8 cellular contexts compared by ENCODE assay signal in genomic region chr3:4350789-4351163, GRCh38. TPM values are rescaled to one million over a fixed set of nuclear protein-coding genes. Genes with fewer than 3 reads are reported as not detected.
DNase-seq lines count a peak whose midpoint lies in the region; ATAC-seq and TF ChIP-seq lines count a peak whose summit lies in the region.

No MANE protein-coding gene starts in this region.

- no peak overlapping the region for H3K9ac ChIP-seq in mesendoderm (ENCODE audit: low read length)

- H3K18ac ChIP-seq in mesendoderm (ENCODE audit: low read length): no peak overlapping the region

- H3K4me3 Mint-ChIP-seq in stimulated activated naive B cell treated with anti-CD40 and anti-IgM and Interleukin-4, amounts not matched to agents 10 μg/mL and 1 μg/mL and 100 μg/mL, for 72 hours: peak overlapping the region; percentile 58 to 63

- no peak overlapping the region for H2BK120ac ChIP-seq in mesendoderm (ENCODE audit: low read depth, low read length)

- no peaks in the 10 kb centered on the region for H3K79me1 ChIP-seq in mesendoderm (ENCODE audit: low read length)

- H4K5ac ChIP-seq in mesendoderm (ENCODE audit: low read length): no peak overlapping the region

- peaks cover 8 to 10% of the 10 kb centered on the region in 2 donors for H3K36me3 Mint-ChIP-seq in stimulated activated naive B cell treated with anti-CD40 and anti-IgM and Interleukin-4, amounts not matched to agents 10 μg/mL and 1 μg/mL and 100 μg/mL, for 72 hours

- no peak overlapping the region for H3K27ac ChIP-seq in mesendoderm (ENCODE audit: low read depth, low read length)

- no peak overlapping the region for H3K4me2 ChIP-seq in mesendoderm (ENCODE audit: low read length)

- H2BK15ac ChIP-seq in mesendoderm (replicated peaks; ENCODE audit: low read depth): no peak overlapping the region

- no peak overlapping the region for H3K23ac ChIP-seq in mesendoderm (ENCODE audit: low read length)

- no peak overlapping the region for H4K8ac ChIP-seq in mesendoderm (ENCODE audit: low read depth, low read length)

- no peaks in the 10 kb centered on the region for H3K4me1 ChIP-seq in mesendoderm (ENCODE audit: control insufficient read depth, low read depth, low read length)

- no peaks in the 10 kb centered on the region for H3K27me3 Mint-ChIP-seq in stimulated activated naive B cell treated with anti-CD40 and anti-IgM and Interleukin-4, amounts not matched to agents 10 μg/mL and 1 μg/mL and 100 μg/mL, for 72 hours

- H3K4me1 Mint-ChIP-seq in stimulated activated naive B cell treated with anti-CD40 and anti-IgM and Interleukin-4, amounts not matched to agents 10 μg/mL and 1 μg/mL and 100 μg/mL, for 72 hours: peaks cover 10 to 19% of the 10 kb centered on the region in 2 donors

- no peaks in the 10 kb centered on the region for H3K27me3 ChIP-seq in mesendoderm (ENCODE audit: insufficient read depth, low read length, poor library complexity)

- H2AK5ac ChIP-seq in mesendoderm (ENCODE audit: low read length): no peak overlapping the region

- H3K56ac ChIP-seq in mesendoderm (ENCODE audit: low read length): no peak overlapping the region

- ATAC-seq in GM18520 (IDR thresholded peaks at IDR 0.05; ENCODE audit: unreplicated experiment) (peak; percentile 75), HG03066 (IDR thresholded peaks at IDR 0.05; ENCODE audit: low read depth, unreplicated experiment) (peak; percentile 85)
- ATAC-seq in activated CD4-positive, CD25-positive, alpha-beta regulatory T cell treated with anti-CD3 and anti-CD28 coated beads, Interleukin-2, amount 50 U/mL, for 24 hours: peak; percentile 58 to 72
- peak; percentile 88 to 91 for ATAC-seq in stimulated activated naive B cell treated with anti-CD40 and anti-IgM and Interleukin-4, amounts not matched to agents 10 μg/mL and 1 μg/mL and 100 μg/mL, for 72 hours (replicated peaks)

- no peaks in the 10 kb centered on the region for H3K79me2 ChIP-seq in mesendoderm (ENCODE audit: control insufficient read depth, insufficient read depth, low read length)

- WGBS in mesendoderm (ENCODE audit: extremely low coverage, insufficient coverage, low lambda C conversion rate): no CpG with 5 or more reads among the region's 2 CpGs

- peak; percentile 67 for DNase-seq in AG10803 (ENCODE audit: low read depth)
- peak; percentile 6 for DNase-seq in NCI-H2196 (lab: John Stamatoyannopoulos, UW; ENCODE audit: unreplicated experiment)
- DNase-seq in dermis microvascular lymphatic vessel endothelial cell (ENCODE audit: low read depth in 2 of 2): peak; percentile 77 to 83
- DNase-seq in mesendoderm: peak; percentile 50
- peak; percentile 21 for DNase-seq in stimulated activated naive B cell treated with anti-CD40 and anti-IgM and Interleukin-4, amounts not matched to agents 10 μg/mL and 1 μg/mL and 100 μg/mL, for 72 hours

- H3K27ac Mint-ChIP-seq in stimulated activated naive B cell treated with anti-CD40 and anti-IgM and Interleukin-4, amounts not matched to agents 10 μg/mL and 1 μg/mL and 100 μg/mL, for 72 hours: no peak overlapping the region

- peak; percentile 82 for TF ChIP-seq CTCF in AG10803 (conservative IDR thresholded peaks at IDR 0.05; ENCODE audit: low read length)

- H2BK5ac ChIP-seq in mesendoderm (ENCODE audit: low read length): no peak overlapping the region

- no peak overlapping the region for H3K4ac ChIP-seq in mesendoderm (ENCODE audit: low read depth, low read length)

- H3K36me3 ChIP-seq in mesendoderm (ENCODE audit: control insufficient read depth, insufficient read depth, low read length): no peaks in the 10 kb centered on the region

- no peak overlapping the region; the same call in 1 of the 2 replicates for H3K4me3 ChIP-seq in AG10803 (ENCODE audit: low read length)
- H3K4me3 ChIP-seq in mesendoderm (ENCODE audit: low read length): no peak overlapping the region

- no peaks in the 10 kb centered on the region for H3K9me3 Mint-ChIP-seq in stimulated activated naive B cell treated with anti-CD40 and anti-IgM and Interleukin-4, amounts not matched to agents 10 μg/mL and 1 μg/mL and 100 μg/mL, for 72 hours

RNA-seq across cellular contexts. Expression of gene SETMAR, which starts 47.6 kb away (rescaled TPM):
- 9.4 and 10.1 TPM in 2 replicates for total RNA-seq in dermis microvascular lymphatic vessel endothelial cell
- 29.8 TPM for polyA plus RNA-seq in mesendoderm (2013, experiment 1 of 2)
- 29.0 TPM for polyA plus RNA-seq in mesendoderm (2013, experiment 2 of 2)

Comparison
In these comparisons a context has a peak if more than half of its experiments do, and no peak if none do; other contexts are left out.
1. DNase-seq: peak in every context shown above with its lines; median percentile 80 in dermis microvascular lymphatic vessel endothelial cell; 67 in AG10803; 50 in mesendoderm; 21 in stimulated activated naive B cell treated with anti-CD40 and anti-IgM and Interleukin-4, amounts not matched to agents 10 μg/mL and 1 μg/mL and 100 μg/mL, for 72 hours; 6 in NCI-H2196.